ENCODE assay signal across 9 cellular contexts in the genomic region with DNA sequence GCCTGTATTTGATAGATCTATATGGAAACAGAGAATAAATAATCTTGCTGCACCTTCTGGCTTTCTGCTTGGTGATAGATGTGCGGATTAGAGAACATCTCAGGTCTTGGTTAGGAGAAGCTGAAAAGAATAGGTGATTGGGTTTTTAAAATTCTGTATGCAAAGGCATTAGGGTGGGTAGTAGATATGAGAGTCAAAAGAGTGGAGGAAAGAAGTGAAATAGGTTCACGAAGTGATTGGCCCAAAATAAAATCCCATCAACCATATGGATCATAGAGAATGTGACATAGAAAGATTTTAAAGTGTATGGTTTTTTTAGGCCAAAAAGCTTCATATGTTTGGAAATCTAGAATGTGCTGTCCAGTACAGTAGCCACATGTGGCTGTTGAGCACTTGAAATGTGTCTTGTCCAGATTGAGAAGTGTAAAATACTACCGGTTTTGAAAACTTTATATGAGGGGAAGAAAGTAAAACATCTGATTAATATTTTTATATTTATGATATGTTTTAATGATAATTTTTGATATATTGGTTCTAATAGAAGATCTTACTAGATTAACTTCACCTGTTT. TPM values are rescaled to one million over a fixed set of nuclear protein-coding genes. Genes with fewer than 3 reads are reported as not detected.
DNase-seq lines count a peak whose midpoint lies in the region; ATAC-seq and TF ChIP-seq lines count a peak whose summit lies in the region.
"Had no signal": no experiment of that assay in that cellular context is flagged by ENCODE, and none has a peak within 500 bp of the region (broad histone marks: within the 10 kb centered on the region; RNA-seq: fewer than 3 reads in every experiment).

No MANE protein-coding gene starts in this region.

- H3K14ac ChIP-seq in trophoblast cell (ENCODE audit: low read length), result no peak overlapping the region

- H3K27me3 ChIP-seq in DND-41 (ENCODE audit: insufficient read depth, low read length, poor library complexity) (no peaks in the 10 kb centered on the region), rectal smooth muscle tissue (ENCODE audit: control insufficient read depth, insufficient read depth, low read length) (no peaks in the 10 kb centered on the region), trophoblast cell (ENCODE audit: insufficient read depth, low read length) (no peaks in the 10 kb centered on the region)

- no peak overlapping the region for H4K12ac ChIP-seq in trophoblast cell (ENCODE audit: low read depth, low read length)

- WGBS in trophoblast cell (ENCODE audit: extremely low coverage, insufficient coverage, insufficient read length), result no CpG with 5 or more reads among the region's 3 CpGs

- DNase-seq in DND-41 (no peak), OCI-M1 (lab: John Stamatoyannopoulos, UW) (peak; percentile 38), epithelial cell of proximal tubule (ENCODE audit: low read depth) (no peak), trophoblast cell (no peak), omental fat pad (ENCODE audit: low spot score) (no peak)
- no peak for DNase-seq in activated effector memory CD4-positive, alpha-beta T cell treated with Interleukin-2 at 50 U/mL for 16 hours

- no peak overlapping the region for H3K18ac ChIP-seq in trophoblast cell (ENCODE audit: low read length)

- H2BK12ac ChIP-seq in trophoblast cell (ENCODE audit: low read length), result no peak overlapping the region

- H3K4me2 ChIP-seq in DND-41 (ENCODE audit: insufficient read depth, low read length) (peak overlapping the region; percentile 74), trophoblast cell (ENCODE audit: low read length) (no peak overlapping the region)

- H4K91ac ChIP-seq in trophoblast cell (ENCODE audit: low read depth, low read length), result no peak overlapping the region

- no peak overlapping the region for H2AK5ac ChIP-seq in trophoblast cell (ENCODE audit: low read length)

- peaks cover 58% of the 10 kb centered on the region for H4K20me1 ChIP-seq in DND-41 (ENCODE audit: insufficient read depth, low read length)

- no peaks in the 10 kb centered on the region for H3K9me3 ChIP-seq in DND-41 (ENCODE audit: insufficient read depth, low read length, severe bottlenecking)
- H3K9me3 ChIP-seq in trophoblast cell (ENCODE audit: insufficient read depth, low read depth, low read length), result no peaks in the 10 kb centered on the region

- peaks cover 14% of the 10 kb centered on the region for H3K79me1 ChIP-seq in trophoblast cell (ENCODE audit: low read length)

- H3K4me1 ChIP-seq in DND-41 (ENCODE audit: insufficient read depth, low read length) (peaks cover 80% of the 10 kb centered on the region), rectal smooth muscle tissue (ENCODE audit: control insufficient read depth, insufficient read depth, low read length) (peaks cover 25% of the 10 kb centered on the region), trophoblast cell (ENCODE audit: control insufficient read depth in 1 of 2, insufficient read depth in 2 of 2, low read length in 2 of 2) (peaks cover 4 to 5% of the 10 kb centered on the region in 2 experiments)

- H3K9ac ChIP-seq in DND-41 (ENCODE audit: low read depth, low read length), result peak overlapping the region; percentile 93
- peak overlapping the region; percentile 50 for H3K9ac ChIP-seq in rectal smooth muscle tissue (ENCODE audit: low read length)
- H3K9ac ChIP-seq in trophoblast cell (ENCODE audit: low read length), result no peak overlapping the region

- H2AFZ ChIP-seq in DND-41 (ENCODE audit: low read depth, low read length) (no peak overlapping the region), trophoblast cell (ENCODE audit: insufficient read depth, low read length, poor library complexity) (no peak overlapping the region)

- peaks cover 25% of the 10 kb centered on the region for H3K36me3 ChIP-seq in DND-41 (ENCODE audit: insufficient read depth, low read length)
- no peaks in the 10 kb centered on the region for H3K36me3 ChIP-seq in rectal smooth muscle tissue (ENCODE audit: control insufficient read depth, insufficient read depth, low read length)
- H3K36me3 ChIP-seq in trophoblast cell (ENCODE audit: control insufficient read depth in 1 of 2, insufficient read depth in 2 of 2, low read length in 2 of 2), result no peaks in the 10 kb centered on the region

- no peak overlapping the region for H3K23ac ChIP-seq in trophoblast cell (ENCODE audit: low read length)

- TF ChIP-seq CTCF in DND-41 (IDR thresholded peaks at IDR 0.05; ENCODE audit: borderline replicate concordance, extremely low read depth, low read length, poor library complexity, severe bottlenecking) (no peak), epithelial cell of proximal tubule (conservative IDR thresholded peaks at IDR 0.05; ENCODE audit: low read depth, low read length) (no peak), omental fat pad (IDR thresholded peaks at IDR 0.05) (no peak)

- H3K79me2 ChIP-seq in DND-41 (ENCODE audit: insufficient read depth, low read length), result peaks cover 99% of the 10 kb centered on the region
- peaks cover 10% of the 10 kb centered on the region for H3K79me2 ChIP-seq in trophoblast cell (ENCODE audit: control insufficient read depth, insufficient read depth, low read length, poor library complexity)

- no peak overlapping the region for H2BK120ac ChIP-seq in trophoblast cell (ENCODE audit: insufficient read depth, low read length, poor library complexity)

- H3K4me3 ChIP-seq in DND-41 (ENCODE audit: low read depth in 1 of 2, low read length in 2 of 2), result peak overlapping the region; percentile 53 to 68; a peak in 3 of 4 replicates
- H3K4me3 ChIP-seq in epithelial cell of proximal tubule (ENCODE audit: low read depth, low read length), result peak overlapping the region; percentile 87
- H3K4me3 ChIP-seq in rectal smooth muscle tissue (ENCODE audit: low read length), result peak overlapping the region; percentile 89
- no peak overlapping the region for H3K4me3 ChIP-seq in trophoblast cell (ENCODE audit: low read depth, low read length)
- H3K4me3 ChIP-seq: lung had no signal

- no peak overlapping the region for H4K8ac ChIP-seq in trophoblast cell (ENCODE audit: low read depth, low read length)

- H3K27ac ChIP-seq in DND-41 (ENCODE audit: low read length) (peak overlapping the region; percentile 13), rectal smooth muscle tissue (ENCODE audit: low read depth, low read length) (peak overlapping the region; percentile 99), trophoblast cell (ENCODE audit: low read depth, low read length) (no peak overlapping the region)

- ATAC-seq in DND-41 (ENCODE audit: insufficient read depth, low read depth) (no peak), omental fat pad (ENCODE audit: low FRiP score) (no peak), HG02973 (IDR thresholded peaks at IDR 0.05; ENCODE audit: unreplicated experiment) (no peak)

- H2BK5ac ChIP-seq in trophoblast cell (ENCODE audit: low read depth, low read length, poor library complexity), result no peak overlapping the region

- no peak overlapping the region for H3K4ac ChIP-seq in trophoblast cell (ENCODE audit: low read depth, low read length)

RNA-seq across cellular contexts. Expression of gene MBNL1, which starts 2.8 kb away (rescaled TPM):
- 75.3 and 84.5 TPM in 2 replicates for total RNA-seq in epithelial cell of proximal tubule
- 9.2 and 9.7 TPM in 2 replicates for polyA plus RNA-seq in trophoblast cell (2013)
- 100 to 1,000 TPM; 346 to 530 (median 397) TPM for total RNA-seq in omental fat pad
